18 cellular contexts compared by ENCODE assay signal in the genomic region with DNA sequence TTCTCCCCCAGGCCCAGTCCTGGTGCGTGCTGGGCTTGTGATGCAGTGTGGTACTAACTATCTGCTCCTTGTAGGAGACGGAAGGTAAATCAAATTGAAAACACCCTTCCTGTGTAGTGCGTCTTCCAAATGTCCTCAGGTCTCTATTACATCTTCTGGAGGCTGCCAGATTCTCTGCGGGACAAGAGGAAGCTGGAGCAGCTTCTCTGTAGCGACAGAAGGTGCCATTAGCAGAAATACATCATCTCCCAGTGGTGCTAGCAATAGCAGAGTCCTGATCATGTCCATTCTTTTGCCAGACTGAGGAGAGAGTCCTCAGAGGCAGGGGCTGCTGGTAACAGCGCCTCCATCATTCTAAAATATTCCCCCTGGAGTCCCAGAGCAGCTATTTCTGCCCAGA.
DNase-seq lines count a peak whose midpoint lies in the region; ATAC-seq, FAIRE-seq and TF ChIP-seq lines count a peak whose summit lies in the region.
"Had no signal": no experiment of that assay in that cellular context is flagged by ENCODE, and none has a peak within 500 bp of the region (broad histone marks: within the 10 kb centered on the region; RNA-seq: fewer than 3 reads in every experiment).

No MANE protein-coding gene starts in this region.

- no peak overlapping the region for H3K23ac ChIP-seq in H1 (ENCODE audit: insufficient read length)

- no peak overlapping the region for H2BK120ac ChIP-seq in H1 (replicated peaks; ENCODE audit: low read depth, low read length)

- peak overlapping the region; percentile 21; the same call in 1 of the 2 replicates for H2BK12ac ChIP-seq in H1 (ENCODE audit: low read depth, low read length)

- no peaks in the 10 kb centered on the region for H3K79me1 ChIP-seq in H1 (ENCODE audit: low read depth, low read length)

- no peak overlapping the region for H2BK15ac ChIP-seq in H1 (ENCODE audit: low read length)

- peak; percentile 89 for FAIRE-seq in bronchial epithelial cell (lab: Jason Lieb, UNC)
- FAIRE-seq in H1 (lab: Jason Lieb, UNC): no peak
- FAIRE-seq: A204.1, G401.6, GM12892, H54 had no signal

- H3K36me3 Mint-ChIP-seq in nephron (ENCODE audit: low read depth): peaks cover 14% of the 10 kb centered on the region
- peaks cover 3% of the 10 kb centered on the region for H3K36me3 Mint-ChIP-seq in osteocyte (ENCODE audit: unreplicated experiment)

- no peak overlapping the region for H4K5ac ChIP-seq in H1 (ENCODE audit: insufficient read length, low read depth, low read length)

- no peak overlapping the region for H3K4me3 Mint-ChIP-seq in nephron
- no peak overlapping the region for H3K4me3 Mint-ChIP-seq in osteocyte (ENCODE audit: unreplicated experiment)
- H3K4me3 Mint-ChIP-seq: B cell; CD4-positive, alpha-beta T cell had no signal

- H3K4me1 Mint-ChIP-seq in nephron (peaks cover 19% of the 10 kb centered on the region), osteocyte (ENCODE audit: unreplicated experiment) (peaks cover 35% of the 10 kb centered on the region)
- H3K4me1 Mint-ChIP-seq: B cell had no signal

- H3K18ac ChIP-seq in H1 (ENCODE audit: extremely low read depth, low read length): no peak overlapping the region

- 92% methylated on average over 6 of the region's 6 CpGs; no CpG with 5 or more reads in 1 of the 2 experiments for WGBS in H1 (ENCODE audit: extremely low coverage in 1 of 2, insufficient coverage in 1 of 2, insufficient read length in 1 of 2, insufficient replicate concordance in 2 of 2, low coverage in 1 of 2, low lambda C conversion rate in 2 of 2, missing lambda C conversion rate in 1 of 2), 2 experiments

- no peak overlapping the region for H2AK5ac ChIP-seq in H1 (ENCODE audit: low read depth, low read length)

- H4K8ac ChIP-seq in H1 (ENCODE audit: extremely low read depth, insufficient read depth, low read length): no peak overlapping the region

- TF ChIP-seq CTCF in bronchial epithelial cell (IDR thresholded peaks at IDR 0.05; ENCODE audit: insufficient read depth, low read length, severe bottlenecking): no peak
- TF ChIP-seq CTCF in H1 (IDR thresholded peaks at IDR 0.05; ENCODE audit: control extremely low read depth in 1 of 3, insufficient read depth in 1 of 3, low read depth in 1 of 3, low read length in 3 of 3): no peak
- no peak for TF ChIP-seq CTCF in nephron (IDR thresholded peaks at IDR 0.05; ENCODE audit: unreplicated experiment in 3 of 3)
- no peak for TF ChIP-seq CTCF in osteocyte (IDR thresholded peaks at IDR 0.05)

- no peaks in the 10 kb centered on the region for H4K20me1 ChIP-seq in H1 (replicated peaks in 1 of 2; ENCODE audit: control insufficient read depth in 1 of 2, insufficient read depth in 2 of 2, low read length in 2 of 2)

- no peak overlapping the region for H2AFZ ChIP-seq in H1 (ENCODE audit: low read length)

- H3K27ac Mint-ChIP-seq in nephron: peak overlapping the region; percentile 22 to 52 (median 49)
- H3K27ac Mint-ChIP-seq in osteocyte (ENCODE audit: unreplicated experiment): no peak overlapping the region
- H3K27ac Mint-ChIP-seq: B cell; CD4-positive, alpha-beta T cell had no signal

- H3K27me3 ChIP-seq in bronchial epithelial cell (ENCODE audit: control insufficient read depth, insufficient read depth, low read length) (no peaks in the 10 kb centered on the region), H1 (replicated peaks in 1 of 4; ENCODE audit: control insufficient read depth in 3 of 4, extremely low read depth in 1 of 4, insufficient read depth in 3 of 4, low read length in 3 of 4) (0 out of 7 replicates have a peak, but pooled peaks cover 0 to 5% (median 0%) of the 10 kb centered on the region in 4 experiments)

- no peaks in the 10 kb centered on the region for H3K9me3 ChIP-seq in H1 (ENCODE audit: insufficient read depth in 2 of 2, low read depth in 1 of 2, low read length in 1 of 2)

- H3K4me3 ChIP-seq in bronchial epithelial cell (ENCODE audit: low read depth, low read length) (no peak overlapping the region), H1 (ENCODE audit: extremely low read depth in 1 of 4, insufficient read depth in 2 of 4, low read depth in 3 of 4, low read length in 4 of 4) (no peak overlapping the region)

- H3K27ac ChIP-seq in H1 (ENCODE audit: low read depth, low read length): no peak overlapping the region
- H3K27ac ChIP-seq: HL-60 had no signal

- no peak overlapping the region for H2BK20ac ChIP-seq in H1 (ENCODE audit: low read length)

- no peak overlapping the region for H3K9ac ChIP-seq in H1 (replicated peaks in 1 of 4; ENCODE audit: extremely low read depth in 1 of 4, low read depth in 3 of 4, low read length in 3 of 4)

- no peak overlapping the region for H4K91ac ChIP-seq in H1 (replicated peaks; ENCODE audit: insufficient read length, low read length)

- H3K27me3 Mint-ChIP-seq in nephron (ENCODE audit: low read depth): peaks cover 4% of the 10 kb centered on the region
- no peaks in the 10 kb centered on the region for H3K27me3 Mint-ChIP-seq in osteocyte (ENCODE audit: unreplicated experiment)

- no peak overlapping the region for H3K4ac ChIP-seq in H1 (replicated peaks; ENCODE audit: insufficient read length, low read depth, low read length)

- CTCF ChIA-PET in H1 (lab: Charles Lee; ENCODE audit: partially characterized antibody): interaction anchor here (0.6 to 1.5 kb wide), 5 partner anchors 19 to 438 kb away, joined by 3 to 7 read pairs (median 3); no protein-coding TSS in a partner anchor

- ATAC-seq in esophagus mucosa: no peak
- ATAC-seq: HCT116 had no signal

- no peak for DNase-seq in bronchial epithelial cell (ENCODE audit: low read depth)
- no peak for DNase-seq in H1 (ENCODE audit: low read depth in 1 of 2, low spot score in 2 of 2)
- DNase-seq in retina: peak; percentile 18
- no peak for DNase-seq in osteocyte (ENCODE audit: extremely low spot score, unreplicated experiment)
- no peak for DNase-seq in RKO (ENCODE audit: low spot score)
- DNase-seq: Calu3; CD4-positive, alpha-beta T cell; DMS 273 treated with DMSO at 0.1 percent for 48 hours; DMS79 had no signal

- no peak for TF ChIP-seq EP300 in H1 (IDR thresholded peaks at IDR 0.05; ENCODE audit: borderline replicate concordance in 1 of 2, low read depth in 2 of 2, low read length in 2 of 2)

- TF ChIP-seq POLR2A in H1 (IDR thresholded peaks at IDR 0.05; ENCODE audit: control extremely low read depth in 1 of 2, low read depth in 2 of 2, low read length in 2 of 2): no peak

- H3K4me2 ChIP-seq in H1 (ENCODE audit: insufficient read depth in 1 of 2, low read depth in 2 of 2, low read length in 2 of 2): no peak overlapping the region

- H2BK5ac ChIP-seq in H1 (ENCODE audit: low read depth, low read length): no peak overlapping the region

- H3K9me3 Mint-ChIP-seq in nephron (peaks cover 10% of the 10 kb centered on the region), osteocyte (ENCODE audit: unreplicated experiment) (no peaks in the 10 kb centered on the region)
- H3K9me3 Mint-ChIP-seq: CD4-positive, alpha-beta T cell had no signal

- H3K23me2 ChIP-seq in H1 (ENCODE audit: low read depth, low read length): no peaks in the 10 kb centered on the region; the same call in 1 of the 2 replicates

- H3K79me2 ChIP-seq in H1 (ENCODE audit: control insufficient read depth in 1 of 2, insufficient read depth in 2 of 2, low read length in 2 of 2): no peaks in the 10 kb centered on the region

- H3K56ac ChIP-seq in H1 (replicated peaks; ENCODE audit: insufficient read length, low read depth, low read length): no peak overlapping the region

- H3K4me1 ChIP-seq in H1 (replicated peaks in 1 of 4; ENCODE audit: control insufficient read depth in 3 of 4, insufficient read depth in 4 of 4, low read length in 3 of 4): peaks cover 0 to 7% (median 3%) of the 10 kb centered on the region in 4 experiments; a peak in 1 of 7 replicates

- TF ChIP-seq RAD21 in H1 (IDR thresholded peaks at IDR 0.05 in 1 of 2, conservative IDR thresholded peaks at IDR 0.05 in 1 of 2; ENCODE audit: low read depth in 2 of 2, low read length in 2 of 2): no peak

- POLR2A ChIA-PET in H1 (lab: Charles Lee; ENCODE audit: partially characterized antibody): no interaction called here

- H3K36me3 ChIP-seq in bronchial epithelial cell (ENCODE audit: control insufficient read depth, insufficient read depth, low read length): no peaks in the 10 kb centered on the region
- H3K36me3 ChIP-seq in H1 (ENCODE audit: control insufficient read depth in 2 of 4, insufficient read depth in 4 of 4, low read length in 3 of 4): no peaks in the 10 kb centered on the region

- H3K14ac ChIP-seq in H1 (ENCODE audit: insufficient read length): no peak overlapping the region

TF ChIP-seq in H1, 55 proteins besides CTCF, POLR2A, EP300 and RAD21:
- TF ChIP-seq ATF2 (IDR thresholded peaks at IDR 0.05; ENCODE audit: low read length): no peak
